In genomic region chr3:108099203-108099602, GRCh38 we compare ENCODE assay signal across 12 cellular contexts. TPM values are rescaled to one million over a fixed set of nuclear protein-coding genes. Genes with fewer than 3 reads are reported as not detected.
DNase-seq lines count a peak whose midpoint lies in the region; ATAC-seq and TF ChIP-seq lines count a peak whose summit lies in the region.
"Had no signal": no experiment of that assay in that cellular context is flagged by ENCODE, and none has a peak within 500 bp of the region (broad histone marks: within the 10 kb centered on the region; RNA-seq: fewer than 3 reads in every experiment).

No MANE protein-coding gene starts in this region.

- no peaks in the 10 kb centered on the region for H3K9me3 Mint-ChIP-seq in memory B cell
- H3K9me3 Mint-ChIP-seq in activated naive CD4-positive, alpha-beta T cell treated with anti-CD3 and anti-CD28 coated beads, Interleukin-2, amount 10 ng/mL, durations not matched to agents 7 days and 5 days = no peaks in the 10 kb centered on the region

- no peaks in the 10 kb centered on the region for H3K27me3 Mint-ChIP-seq in memory B cell
- peaks cover 8% of the 10 kb centered on the region for H3K27me3 Mint-ChIP-seq in activated naive CD4-positive, alpha-beta T cell treated with anti-CD3 and anti-CD28 coated beads, Interleukin-2, amount 10 ng/mL, durations not matched to agents 7 days and 5 days
- H3K27me3 Mint-ChIP-seq: CD4-positive, CD25-positive, alpha-beta regulatory T cell had no signal

- TF ChIP-seq CTCF in GM13976 (IDR thresholded peaks at IDR 0.05; ENCODE audit: borderline replicate concordance, control extremely low read depth, extremely low read depth, insufficient read depth, missing control alignments) = no peak

- in situ Hi-C loops in GM13976 (cut with MboI; ENCODE audit: low sequenced_read_pairs, unreplicated experiment) = no loop called here

- H3K4me1 Mint-ChIP-seq in memory B cell = peaks cover 47% of the 10 kb centered on the region
- H3K4me1 Mint-ChIP-seq in activated naive CD4-positive, alpha-beta T cell treated with anti-CD3 and anti-CD28 coated beads, Interleukin-2, amount 10 ng/mL, durations not matched to agents 7 days and 5 days = peaks cover 52% of the 10 kb centered on the region

- CTCF ChIA-PET in activated naive CD4-positive, alpha-beta T cell treated with anti-CD3 and anti-CD28 coated beads, Interleukin-2, amount 10 ng/mL, durations not matched to agents 7 days and 5 days (lab: Charles Lee) = no interaction called here

- H3K4me3 Mint-ChIP-seq in memory B cell = no peak overlapping the region
- no peak overlapping the region for H3K4me3 Mint-ChIP-seq in activated naive CD4-positive, alpha-beta T cell treated with anti-CD3 and anti-CD28 coated beads, Interleukin-2, amount 10 ng/mL, durations not matched to agents 7 days and 5 days
- H3K4me3 Mint-ChIP-seq: CD4-positive, CD25-positive, alpha-beta regulatory T cell had no signal

- no peak for ATAC-seq in memory B cell (ENCODE audit: low read depth)
- ATAC-seq in HG03432 (IDR thresholded peaks at IDR 0.05; ENCODE audit: unreplicated experiment) = no peak

- H3K27ac Mint-ChIP-seq in memory B cell = peak overlapping the region; percentile 93
- H3K27ac Mint-ChIP-seq in activated naive CD4-positive, alpha-beta T cell treated with anti-CD3 and anti-CD28 coated beads, Interleukin-2, amount 10 ng/mL, durations not matched to agents 7 days and 5 days = no peak overlapping the region

- no peaks in the 10 kb centered on the region for H3K36me3 Mint-ChIP-seq in memory B cell
- no peaks in the 10 kb centered on the region for H3K36me3 Mint-ChIP-seq in activated naive CD4-positive, alpha-beta T cell treated with anti-CD3 and anti-CD28 coated beads, Interleukin-2, amount 10 ng/mL, durations not matched to agents 7 days and 5 days
- H3K36me3 Mint-ChIP-seq: CD4-positive, CD25-positive, alpha-beta regulatory T cell had no signal

- peak; percentile 51 to 60 for DNase-seq in AML-193 (lab: John Stamatoyannopoulos, UW)
- peak; percentile 35 for DNase-seq in GM13976 (ENCODE audit: low spot score)
- DNase-seq in RPMI7951 (ENCODE audit: low read depth) = peak; percentile 30
- no peak for DNase-seq in memory B cell (ENCODE audit: low spot score in 2 of 2)
- no peak for DNase-seq in SHP77 (lab: John Stamatoyannopoulos, UW)
- no peak for DNase-seq in DMS153 (lab: John Stamatoyannopoulos, UW)
- no peak for DNase-seq in activated naive CD4-positive, alpha-beta T cell treated with anti-CD3 and anti-CD28 coated beads, Interleukin-2, amount 10 ng/mL, durations not matched to agents 7 days and 5 days
- DNase-seq: CD4-positive, CD25-positive, alpha-beta regulatory T cell; dorsolateral prefrontal cortex; NCI-H2081; PC-9 had no signal

RNA-seq across cellular contexts. Expression of gene CD47, which starts 8.4 kb away (rescaled TPM):
- 93.7 and 111 TPM in 2 replicates for total RNA-seq in RPMI7951 (2014; rRNA removed; shearing (Covaris generic))

Comparison
In these comparisons a context has a peak if more than half of its experiments do, and no peak if none do; other contexts are left out.
1. DNase-seq: peak in AML-193 (2 of 2), GM13976 (single experiment) and RPMI7951 (single experiment); none in memory B cell (0 of 2), SHP77 (0 of 2), DMS153 (single experiment) and activated naive CD4-positive, alpha-beta T cell treated with anti-CD3 and anti-CD28 coated beads, Interleukin-2, amount 10 ng/mL, durations not matched to agents 7 days and 5 days (single experiment).